Comparison of ENCODE assay signal across 8 cellular contexts in the genomic region with DNA sequence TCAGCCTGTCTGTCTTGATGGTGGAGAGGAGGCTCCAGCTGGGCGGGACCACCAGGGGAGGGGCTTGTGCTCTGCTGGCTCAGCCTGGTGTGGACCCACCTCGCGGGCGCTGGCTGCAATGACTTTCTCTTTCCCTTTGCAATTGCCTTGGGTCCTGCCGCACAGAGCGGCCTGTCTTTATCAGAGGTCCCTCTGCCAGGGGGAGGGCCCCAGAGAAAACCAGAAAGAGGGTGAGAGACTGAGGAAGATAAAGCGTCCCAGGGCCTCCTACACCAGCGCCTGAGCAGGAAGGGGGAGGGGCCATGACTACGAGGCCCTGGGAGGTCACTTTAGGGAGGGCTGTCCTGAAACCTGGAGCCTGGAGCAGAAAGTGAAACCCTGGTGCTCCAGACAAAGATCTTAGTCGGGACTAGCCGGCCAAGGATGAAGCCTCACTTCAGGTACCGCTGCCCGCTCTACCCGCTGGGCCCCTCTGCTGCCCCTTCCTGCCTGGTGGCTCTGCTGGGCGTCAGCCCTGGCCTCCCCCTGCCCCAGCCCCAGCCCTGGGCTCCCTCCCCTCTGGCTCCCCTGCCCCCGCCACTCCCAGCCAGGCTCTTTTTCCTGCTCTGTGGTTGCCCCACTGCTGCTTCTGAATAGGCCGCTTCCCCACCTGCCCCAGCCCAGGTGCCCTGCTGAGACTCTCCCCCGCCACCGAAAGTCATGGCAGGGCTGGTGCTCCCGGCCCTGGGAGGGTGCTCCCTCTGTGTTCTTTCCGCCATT. TPM values are rescaled to one million over a fixed set of nuclear protein-coding genes. Genes with fewer than 3 reads are reported as not detected.
DNase-seq lines count a peak whose midpoint lies in the region; ATAC-seq and TF ChIP-seq lines count a peak whose summit lies in the region.
"Not testable (repeated sequence)": the region's sequence is repeated elsewhere in the genome, so short reads cannot be mapped to it uniquely, and the experiment has no call there.

A gene (plus strand): TSS at position 327 of the 759 bp plus-strand sequence. CDS start 97 bp downstream, at position 424.

- peaks cover 16% of the 10 kb centered on the region for H3K36me3 Mint-ChIP-seq in activated CD4-positive, alpha-beta T cell treated with anti-CD3 and anti-CD28 coated beads, Interleukin-2, amount 10 ng/mL, durations not matched to agents 24 days and 14 days (ENCODE audit: low read depth)
- H3K36me3 Mint-ChIP-seq in central memory CD8-positive, alpha-beta T cell (ENCODE audit: insufficient read depth), result peaks cover 18% of the 10 kb centered on the region

- H3K9me3 Mint-ChIP-seq in activated CD4-positive, alpha-beta T cell treated with anti-CD3 and anti-CD28 coated beads, Interleukin-2, amount 10 ng/mL, durations not matched to agents 24 days and 14 days; central memory CD8-positive, alpha-beta T cell: not testable (repeated sequence)

- DNase-seq in NCI-H2107 treated with DMSO at 0.1 percent for 48 hours (lab: John Stamatoyannopoulos, UW; ENCODE audit: unreplicated experiment), result peak; percentile 42
- DNase-seq in activated CD4-positive, alpha-beta T cell treated with anti-CD3 and anti-CD28 coated beads, Interleukin-2, amount 10 ng/mL, durations not matched to agents 24 days and 14 days, result peak; percentile 91
- peak; percentile 42 to 74 for DNase-seq in central memory CD8-positive, alpha-beta T cell (ENCODE audit: low spot score in 2 of 2)
- DNase-seq in iPS-NIHi7 (ENCODE audit: extremely low spot score), result peak; percentile 56

- H3K9ac ChIP-seq in skeletal muscle tissue (ENCODE audit: low read depth in 1 of 3, low read length in 3 of 3), result peak within 1 kb of the TSS in 2 of 3 donors; percentile 50 to 74

- not testable (repeated sequence) for H3K4me1 ChIP-seq in skeletal muscle tissue (ENCODE audit: control insufficient read depth in 3 of 3, insufficient read depth in 3 of 3, low read length in 3 of 3)

- H3K4me3 ChIP-seq in skeletal muscle tissue (ENCODE audit: low read length in 3 of 3), result peak within 1 kb of the TSS; percentile 62 to 66 (median 64)

- not testable (repeated sequence) for H3K27me3 Mint-ChIP-seq in activated CD4-positive, alpha-beta T cell treated with anti-CD3 and anti-CD28 coated beads, Interleukin-2, amount 10 ng/mL, durations not matched to agents 24 days and 14 days; central memory CD8-positive, alpha-beta T cell

- peak within 1 kb of the TSS; percentile 95 for H3K27ac Mint-ChIP-seq in activated CD4-positive, alpha-beta T cell treated with anti-CD3 and anti-CD28 coated beads, Interleukin-2, amount 10 ng/mL, durations not matched to agents 24 days and 14 days
- peak within 1 kb of the TSS; percentile 95 for H3K27ac Mint-ChIP-seq in central memory CD8-positive, alpha-beta T cell (ENCODE audit: low read depth)

- TF ChIP-seq CTCF in 22Rv1 (IDR thresholded peaks at IDR 0.05), result not testable (repeated sequence)

- H3K9me3 ChIP-seq in skeletal muscle tissue (ENCODE audit: control insufficient read depth in 3 of 3, low read length in 3 of 3), result not testable (repeated sequence)

- peak within 1 kb of the TSS; percentile 96 for H3K4me3 Mint-ChIP-seq in activated CD4-positive, alpha-beta T cell treated with anti-CD3 and anti-CD28 coated beads, Interleukin-2, amount 10 ng/mL, durations not matched to agents 24 days and 14 days
- peak within 1 kb of the TSS; percentile 90 for H3K4me3 Mint-ChIP-seq in central memory CD8-positive, alpha-beta T cell

- not testable (repeated sequence) for H3K27me3 ChIP-seq in skeletal muscle tissue (ENCODE audit: control insufficient read depth in 3 of 3, insufficient read depth in 3 of 3, low read length in 3 of 3)

- peaks cover 30% of the 10 kb centered on the region for H3K4me1 Mint-ChIP-seq in activated CD4-positive, alpha-beta T cell treated with anti-CD3 and anti-CD28 coated beads, Interleukin-2, amount 10 ng/mL, durations not matched to agents 24 days and 14 days
- peaks cover 44% of the 10 kb centered on the region for H3K4me1 Mint-ChIP-seq in central memory CD8-positive, alpha-beta T cell

- peak within 1 kb of the TSS; percentile 76 for H3K27ac ChIP-seq in 22Rv1
- H3K27ac ChIP-seq in skeletal muscle tissue (ENCODE audit: low read depth, low read length), result not testable (repeated sequence)

- H3K36me3 ChIP-seq in skeletal muscle tissue (ENCODE audit: control insufficient read depth in 3 of 3, insufficient read depth in 3 of 3, low read length in 3 of 3), result not testable (repeated sequence)

- intact Hi-C loops in activated CD4-positive, alpha-beta T cell treated with anti-CD3 and anti-CD28 coated beads, Interleukin-2, amount 10 ng/mL, durations not matched to agents 24 days and 14 days (cut with micrococcal nuclease), result loop anchor here (2.0 kb wide), 1 partner anchor 20 kb away; a partner anchor contains a TSS

- ATAC-seq in GM18861 (IDR thresholded peaks at IDR 0.05; ENCODE audit: unreplicated experiment), result peak; percentile 98
- peak; percentile 88 for ATAC-seq in HG02885 (IDR thresholded peaks at IDR 0.05; ENCODE audit: poor library complexity, unreplicated experiment)
- peak; percentile 100 for ATAC-seq in central memory CD8-positive, alpha-beta T cell (replicated peaks; ENCODE audit: extremely low read depth, poor library complexity, severe bottlenecking)

RNA-seq across cellular contexts. Expression of the gene that starts here (rescaled TPM):
- total RNA-seq in activated CD4-positive, alpha-beta T cell treated with anti-CD3 and anti-CD28 coated beads, Interleukin-2, amount 10 ng/mL, durations not matched to agents 24 days and 14 days, result 16.9 and 19.8 TPM in 2 replicates
- total RNA-seq in skeletal muscle tissue, result 1.0 TPM
